In genomic region chr1:18351735-18352134, GRCh38 we compare ENCODE assay signal across 25 cellular contexts.
"Had no signal": no experiment of that assay in that cellular context is flagged by ENCODE, and none has a peak within 500 bp of the region (broad histone marks: within the 10 kb centered on the region; RNA-seq: fewer than 3 reads in every experiment).

No MANE protein-coding gene starts in this region.

- DNase-seq: activated CD4-positive, alpha-beta memory T cell treated with anti-CD3 and anti-CD28 coated beads, Interleukin-2, amount 10 ng/mL, durations not matched to agents 7 days and 5 days; activated CD4-positive, alpha-beta T cell treated with anti-CD3 and anti-CD28 coated beads for 1 hour; activated CD4-positive, alpha-beta T cell treated with anti-CD3 and anti-CD28 coated beads, Interleukin-2, amount 10 ng/mL, durations not matched to agents 7 days and 5 days; activated CD8-positive, alpha-beta memory T cell treated with anti-CD3 and anti-CD28 coated beads, Interleukin-2, amount 50 U/mL, for 48 hours; activated gamma-delta T cell treated with Interleukin-2 at 50 U/mL for 16 hours; activated naive CD4-positive, alpha-beta T cell treated with anti-CD3 and anti-CD28 coated beads, Interleukin-2, amount 50 U/mL, for 16 hours; activated T-cell treated with anti-CD3 and anti-CD28 coated beads, Interleukin-2, amount 50 U/mL, for 24 hours; amniotic stem cell; foreskin keratinocyte; heart right ventricle; left ventricle myocardium inferior; mesendoderm; natural killer cell; stimulated activated CD4-positive, alpha-beta T cell treated with anti-CD3 and anti-CD28 coated beads, Interleukin-12 subunit alpha, Interleukin-12 subunit beta, amount 100 ng/mL, for 4 hours; stimulated activated CD4-positive, alpha-beta T cell treated with anti-CD3 and anti-CD28 coated beads, Interleukin-4, amount 100 ng/mL, for 1 hour; stimulated activated naive CD8-positive, alpha-beta T cell treated with anti-CD3 and anti-CD28 coated beads, Interleukin-15, Interleukin-2, amounts not matched to agents 100 U/mL and 50 U/mL, for 24 hours; T1000; trophoblast cell; uterus had no signal

- H3K4me1 Mint-ChIP-seq: activated CD4-positive, alpha-beta memory T cell treated with anti-CD3 and anti-CD28 coated beads, Interleukin-2, amount 10 ng/mL, durations not matched to agents 7 days and 5 days; activated CD4-positive, alpha-beta T cell treated with anti-CD3 and anti-CD28 coated beads, Interleukin-2, amount 10 ng/mL, durations not matched to agents 7 days and 5 days; activated T-helper 17 cell treated with anti-CD3 and anti-CD28 coated beads, Interleukin-2, amount 50 U/mL, for 72 hours; natural killer cell had no signal

- H3K36me3 ChIP-seq: esophagus muscularis mucosa, heart right ventricle, left ventricle myocardium inferior, thoracic aorta, uterus had no signal

- H3K9me3 Mint-ChIP-seq: activated CD4-positive, alpha-beta memory T cell treated with anti-CD3 and anti-CD28 coated beads, Interleukin-2, amount 10 ng/mL, durations not matched to agents 7 days and 5 days; activated CD4-positive, alpha-beta T cell treated with anti-CD3 and anti-CD28 coated beads, Interleukin-2, amount 10 ng/mL, durations not matched to agents 7 days and 5 days; activated T-cell treated with anti-CD3 and anti-CD28 coated beads, Interleukin-2, amount 50 U/mL, for 24 hours; activated T-helper 17 cell treated with anti-CD3 and anti-CD28 coated beads, Interleukin-2, amount 50 U/mL, for 72 hours; natural killer cell had no signal

- H3K36me3 Mint-ChIP-seq: natural killer cell had no signal

- H3K27me3 ChIP-seq: foreskin keratinocyte, uterus had no signal

- H3K4me1 ChIP-seq: esophagus muscularis mucosa, foreskin keratinocyte, heart right ventricle, left ventricle myocardium inferior, uterus had no signal

- H3K4me3 Mint-ChIP-seq: activated CD4-positive, alpha-beta memory T cell treated with anti-CD3 and anti-CD28 coated beads, Interleukin-2, amount 10 ng/mL, durations not matched to agents 7 days and 5 days; activated CD4-positive, alpha-beta T cell treated with anti-CD3 and anti-CD28 coated beads, Interleukin-2, amount 10 ng/mL, durations not matched to agents 7 days and 5 days; activated T-cell treated with anti-CD3 and anti-CD28 coated beads, Interleukin-2, amount 50 U/mL, for 24 hours; activated T-helper 17 cell treated with anti-CD3 and anti-CD28 coated beads, Interleukin-2, amount 50 U/mL, for 72 hours; natural killer cell had no signal

- H3K27ac Mint-ChIP-seq: activated CD4-positive, alpha-beta memory T cell treated with anti-CD3 and anti-CD28 coated beads, Interleukin-2, amount 10 ng/mL, durations not matched to agents 7 days and 5 days; activated CD4-positive, alpha-beta T cell treated with anti-CD3 and anti-CD28 coated beads, Interleukin-2, amount 10 ng/mL, durations not matched to agents 7 days and 5 days; activated T-cell treated with anti-CD3 and anti-CD28 coated beads, Interleukin-2, amount 50 U/mL, for 24 hours; activated T-helper 17 cell treated with anti-CD3 and anti-CD28 coated beads, Interleukin-2, amount 50 U/mL, for 72 hours; natural killer cell had no signal

- H3K27ac ChIP-seq: esophagus muscularis mucosa, foreskin keratinocyte, heart right ventricle, left ventricle myocardium inferior, skin epidermis, thoracic aorta, uterus had no signal

- ATAC-seq: activated T-helper 17 cell treated with anti-CD3 and anti-CD28 coated beads, Interleukin-2, amount 50 U/mL, for 72 hours; foreskin keratinocyte; heart right ventricle; natural killer cell; sciatic nerve; stimulated activated naive CD8-positive, alpha-beta T cell treated with anti-CD3 and anti-CD28 coated beads, Interleukin-15, Interleukin-2, amounts not matched to agents 100 U/mL and 50 U/mL, for 24 hours had no signal

- H3K4me3 ChIP-seq: esophagus muscularis mucosa, heart right ventricle, left ventricle myocardium inferior, lung, skin epidermis, thoracic aorta, uterus had no signal

- H3K9me3 ChIP-seq: esophagus muscularis mucosa, heart right ventricle, left ventricle myocardium inferior, thoracic aorta, uterus had no signal
